17 cellular contexts compared by ENCODE assay signal in the genomic region with DNA sequence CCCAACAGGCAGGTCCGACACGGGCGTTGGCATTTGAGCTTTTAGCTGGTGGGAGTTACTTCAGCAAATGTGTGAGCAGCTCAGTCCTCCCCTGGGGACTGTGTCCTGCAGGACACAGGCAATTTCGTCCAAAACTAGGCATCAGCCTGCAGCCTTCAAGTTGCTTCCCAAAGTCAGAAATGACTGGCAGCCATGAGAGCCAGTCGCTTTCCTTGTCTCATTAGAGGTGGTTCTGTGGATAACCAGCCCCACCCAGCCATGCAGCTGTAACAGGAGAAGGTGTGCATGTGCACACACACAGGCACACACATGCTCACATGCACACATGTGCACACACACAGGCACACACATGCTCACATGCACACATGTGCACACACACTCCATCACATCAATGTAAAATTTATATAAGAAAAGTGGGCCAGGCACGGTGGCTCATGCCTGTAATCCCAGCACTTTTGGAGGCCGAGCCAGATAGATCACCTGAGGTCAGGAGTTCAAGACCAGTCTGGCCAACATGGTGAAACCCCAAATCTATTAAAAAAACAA.
A peak's percentile ranks its signal among the peaks of the same experiment; 100 is the strongest.
DNase-seq lines count a peak whose midpoint lies in the region; ATAC-seq, FAIRE-seq and TF ChIP-seq lines count a peak whose summit lies in the region.
"Had no signal": no experiment of that assay in that cellular context is flagged by ENCODE, and none has a peak within 500 bp of the region (broad histone marks: within the 10 kb centered on the region; RNA-seq: fewer than 3 reads in every experiment).

No MANE protein-coding gene starts in this region.

- H3K27ac ChIP-seq in BLaER1 (no peak overlapping the region), K562 (ENCODE audit: extremely low read depth, low read depth, low read length) (no peak overlapping the region), kidney (ENCODE audit: low read depth in 2 of 2, low read length in 2 of 2) (no peak overlapping the region), neural progenitor cell (no peak overlapping the region), RWPE1 (no peak overlapping the region)
- H3K27ac ChIP-seq: BLaER1 treated with 17β-estradiol and CSF1 and Interleukin-3, amounts not matched to agents 10 nM and 100 nM had no signal

- TF ChIP-seq POLR2A in K562 (conservative IDR thresholded peaks at IDR 0.05) = no peak

- H3K4me1 ChIP-seq in BLaER1 (peaks cover 77% of the 10 kb centered on the region), K562 (replicated peaks in 1 of 2; ENCODE audit: control insufficient read depth in 2 of 2, insufficient read depth in 2 of 2, low read length in 2 of 2) (peaks cover 0 to 10% of the 10 kb centered on the region in 2 experiments; a peak in 1 of 5 replicates), kidney (ENCODE audit: control insufficient read depth in 1 of 2, insufficient read depth in 1 of 2, low read depth in 1 of 2, low read length in 2 of 2) (peaks cover 0 to 9% of the 10 kb centered on the region in 2 donors), neural progenitor cell (peaks cover 11% of the 10 kb centered on the region)
- H3K4me1 ChIP-seq: HAP-1 had no signal

- H3K9me1 ChIP-seq in K562 (ENCODE audit: control insufficient read depth, insufficient read depth, low read length) = no peaks in the 10 kb centered on the region

- peak overlapping the region; percentile 34; the same call in 1 of the 2 replicates for H3K4me2 ChIP-seq in BLaER1
- H3K4me2 ChIP-seq in K562 (ENCODE audit: insufficient read depth, low read length) = no peak overlapping the region
- no peak overlapping the region for H3K4me2 ChIP-seq in neural progenitor cell

- DNase-seq in K562 (ENCODE audit: extremely low read depth in 1 of 4, low spot score in 3 of 4) (no peak), kidney (peak; percentile 18), neural progenitor cell (ENCODE audit: low spot score) (no peak), RWPE1 (ENCODE audit: low spot score) (no peak), MV-4-11 (lab: John Stamatoyannopoulos, UW) (no peak)
- DNase-seq: 8988T; AML-193; CD4-positive, CD25-positive, alpha-beta regulatory T cell; DMS53; GF-D8; HFFc6 had no signal

- H3K27me3 ChIP-seq in BLaER1 (no peaks in the 10 kb centered on the region), K562 (ENCODE audit: control insufficient read depth in 2 of 2, insufficient read depth in 2 of 2, low read length in 2 of 2) (peaks cover 0 to 6% of the 10 kb centered on the region in 2 experiments; a peak in 1 of 5 replicates), neural progenitor cell (peaks cover 12% of the 10 kb centered on the region)

- no peak overlapping the region for H3K4me3 Mint-ChIP-seq in neural progenitor cell
- H3K4me3 Mint-ChIP-seq: CD4-positive, CD25-positive, alpha-beta regulatory T cell; HFFc6 had no signal

- H4K20me1 ChIP-seq in BLaER1 (no peaks in the 10 kb centered on the region), K562 (replicated peaks; ENCODE audit: control insufficient read depth, insufficient read depth, low read length) (no peaks in the 10 kb centered on the region), neural progenitor cell (ENCODE audit: low read depth) (no peaks in the 10 kb centered on the region)

- TF ChIP-seq RAD21 in K562 (CRISPR knock-in tag; conservative IDR thresholded peaks at IDR 0.05 in 1 of 2, IDR thresholded peaks at IDR 0.05 in 1 of 2) = no peak

- no TSS peak for BruUV-seq in K562 (replicated peaks; lab: Mats Ljungman, UMichigan)

- in situ Hi-C loops in K562 (cut with MboI) = no loop called here

- no peaks in the 10 kb centered on the region for H3K9me3 Mint-ChIP-seq in neural progenitor cell

- H2AFZ ChIP-seq in K562 (ENCODE audit: low read depth, low read length) (no peak overlapping the region), neural progenitor cell (replicated peaks) (no peak overlapping the region)

- H3F3A ChIP-seq in neural progenitor cell (ENCODE audit: low read depth) = no peaks in the 10 kb centered on the region

- H3K27ac Mint-ChIP-seq in neural progenitor cell = peak overlapping the region; percentile 21
- H3K27ac Mint-ChIP-seq: CD4-positive, CD25-positive, alpha-beta regulatory T cell; HFFc6 had no signal

- peaks cover 23% of the 10 kb centered on the region for H3K4me1 Mint-ChIP-seq in neural progenitor cell

- TF ChIP-seq CTCF in K562 (IDR thresholded peaks at IDR 0.05 in 2 of 3, conservative IDR thresholded peaks at IDR 0.05 in 1 of 3; ENCODE audit: insufficient read depth in 2 of 3, low read depth in 1 of 3, low read length in 3 of 3) (no peak), kidney (IDR thresholded peaks at IDR 0.05; ENCODE audit: borderline replicate concordance, extremely low read depth, insufficient read depth) (no peak), neural progenitor cell (IDR thresholded peaks at IDR 0.05) (no peak), RWPE1 (conservative IDR thresholded peaks at IDR 0.05; ENCODE audit: low read depth) (no peak)

- POLR2A ChIA-PET in K562 (lab: Yijun Ruan, JAX) = interaction anchor here (1.2 kb wide), 1 partner anchor 8 kb away, joined by 3 read pairs; no protein-coding TSS in a partner anchor
- POLR2A ChIA-PET in RWPE1 (lab: Yijun Ruan, JAX; ENCODE audit: low non-redundant PET) = no interaction called here

- H3K9me3 ChIP-seq in BLaER1 (no peaks in the 10 kb centered on the region), K562 (replicated peaks; ENCODE audit: control insufficient read depth, insufficient read depth, low read depth, low read length) (no peaks in the 10 kb centered on the region), kidney (ENCODE audit: control insufficient read depth in 1 of 2, low read length in 2 of 2) (no peaks in the 10 kb centered on the region), neural progenitor cell (ENCODE audit: low read depth) (no peaks in the 10 kb centered on the region)
- H3K9me3 ChIP-seq: BLaER1 treated with 17β-estradiol and CSF1 and Interleukin-3, amounts not matched to agents 10 nM and 100 nM; HAP-1 had no signal

- 0% methylated on average over 3 of the region's 7 CpGs for WGBS in K562 (ENCODE audit: insufficient coverage, low coverage, missing lambda C conversion rate)

- intact Hi-C loops in K562 (cut with micrococcal nuclease) (loop anchor here (10.0 kb wide), 1 partner anchor 425 kb away; no protein-coding TSS in a partner anchor), kidney (cut with DNase I) (no loop called here)

- ATAC-seq in K562 = no peak
- no peak for ATAC-seq in esophagus mucosa

- no peak overlapping the region for H3K9ac ChIP-seq in BLaER1
- H3K9ac ChIP-seq in K562 (ENCODE audit: insufficient read depth in 1 of 2, low read depth in 2 of 2, low read length in 2 of 2) = no peak overlapping the region
- H3K9ac ChIP-seq in kidney (ENCODE audit: low read length in 2 of 2) = no peak overlapping the region
- H3K9ac ChIP-seq in neural progenitor cell = no peak overlapping the region
- H3K9ac ChIP-seq: BLaER1 treated with 17β-estradiol and CSF1 and Interleukin-3, amounts not matched to agents 10 nM and 100 nM had no signal

- CTCF ChIA-PET in K562 (lab: Yijun Ruan, JAX; ENCODE audit: low intra/inter-chr PET ratio) = interaction anchor here (0.6 kb wide), 1 partner anchor 203 kb away, joined by 3 read pairs; no protein-coding TSS in a partner anchor
- CTCF ChIA-PET in RWPE1 (lab: Yijun Ruan, JAX) = interaction anchor here (0.7 kb wide), 1 partner anchor 709 kb away, joined by 5 read pairs; no protein-coding TSS in a partner anchor

- no peaks in the 10 kb centered on the region for H3K36me3 Mint-ChIP-seq in neural progenitor cell
- H3K36me3 Mint-ChIP-seq: CD4-positive, CD25-positive, alpha-beta regulatory T cell had no signal

- TF ChIP-seq EP300 in K562 (IDR thresholded peaks at IDR 0.05; ENCODE audit: low read length) = no peak

- no peaks in the 10 kb centered on the region for H3K36me3 ChIP-seq in BLaER1
- H3K36me3 ChIP-seq in K562 (ENCODE audit: control insufficient read depth, insufficient read depth, low read length) = no peaks in the 10 kb centered on the region
- H3K36me3 ChIP-seq in kidney (ENCODE audit: control insufficient read depth in 1 of 2, insufficient read depth in 2 of 2, low read length in 2 of 2) = no peaks in the 10 kb centered on the region
- H3K36me3 ChIP-seq in neural progenitor cell = no peaks in the 10 kb centered on the region
- H3K36me3 ChIP-seq: BLaER1 treated with 17β-estradiol and CSF1 and Interleukin-3, amounts not matched to agents 10 nM and 100 nM; HAP-1 had no signal

- no peak overlapping the region for H3K4me3 ChIP-seq in BLaER1
- no peak overlapping the region for H3K4me3 ChIP-seq in K562
- no peak overlapping the region for H3K4me3 ChIP-seq in kidney (ENCODE audit: low read length in 2 of 2)
- H3K4me3 ChIP-seq in neural progenitor cell = no peak overlapping the region
- H3K4me3 ChIP-seq: BLaER1 treated with 17β-estradiol and CSF1 and Interleukin-3, amounts not matched to agents 10 nM and 100 nM; HAP-1 had no signal

- H3K79me2 ChIP-seq in K562 (ENCODE audit: control insufficient read depth, insufficient read depth, low read length) (no peaks in the 10 kb centered on the region), neural progenitor cell (ENCODE audit: low read depth) (no peaks in the 10 kb centered on the region)

- H3K27me3 Mint-ChIP-seq in neural progenitor cell (ENCODE audit: insufficient read depth, low read depth) = peaks cover under 1% of the 10 kb centered on the region

- FAIRE-seq in K562 (lab: Jason Lieb, UNC) = no peak
- FAIRE-seq in kidney (lab: Jason Lieb, UNC) = no peak
- FAIRE-seq: H1, HTR-8/SVneo had no signal

TF ChIP-seq in K562, 482 proteins besides CTCF, POLR2A, EP300 and RAD21:
- no peak for TF ChIP-seq MXI1 (IDR thresholded peaks at IDR 0.05; ENCODE audit: low read depth, low read length)
- TF ChIP-seq, protein P1, sequence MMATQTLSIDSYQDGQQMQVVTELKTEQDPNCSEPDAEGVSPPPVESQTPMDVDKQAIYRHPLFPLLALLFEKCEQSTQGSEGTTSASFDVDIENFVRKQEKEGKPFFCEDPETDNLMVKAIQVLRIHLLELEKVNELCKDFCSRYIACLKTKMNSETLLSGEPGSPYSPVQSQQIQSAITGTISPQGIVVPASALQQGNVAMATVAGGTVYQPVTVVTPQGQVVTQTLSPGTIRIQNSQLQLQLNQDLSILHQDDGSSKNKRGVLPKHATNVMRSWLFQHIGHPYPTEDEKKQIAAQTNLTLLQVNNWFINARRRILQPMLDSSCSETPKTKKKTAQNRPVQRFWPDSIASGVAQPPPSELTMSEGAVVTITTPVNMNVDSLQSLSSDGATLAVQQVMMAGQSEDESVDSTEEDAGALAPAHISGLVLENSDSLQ (IDR thresholded peaks at IDR 0.05) = peak; percentile 26; the same call in 1 of the 2 replicates
- TF ChIP-seq SETDB1 (IDR thresholded peaks at IDR 0.05; ENCODE audit: low read length) = no peak
- TF ChIP-seq RBBP5 (IDR thresholded peaks at IDR 0.05; ENCODE audit: borderline replicate concordance, insufficient read depth, low read length, poor library complexity, severe bottlenecking) = no peak
